Comparison of ENCODE assay signal across 8 cellular contexts in genomic region chr12:40107098-40107802, GRCh38. TPM values are rescaled to one million over a fixed set of nuclear protein-coding genes. Genes with fewer than 3 reads are reported as not detected.
A peak's percentile ranks its signal among the peaks of the same experiment; 100 is the strongest.
DNase-seq lines count a peak whose midpoint lies in the region; ATAC-seq and TF ChIP-seq lines count a peak whose summit lies in the region.

No MANE protein-coding gene starts in this region.

- POLR2A ChIA-PET in OCI-LY7 (lab: Charles Lee), result interaction anchor here (0.7 to 5.4 kb wide), 6 partner anchors 41 to 103 kb away, joined by 3 to 24 read pairs (median 4); no protein-coding TSS in a partner anchor
- POLR2A ChIA-PET in naive thymus-derived CD8-positive, alpha-beta T cell (lab: Charles Lee), result interaction anchor here (4.0 kb wide), 1 partner anchor 11 kb away, joined by 10 read pairs; no protein-coding TSS in a partner anchor

- H3K4me3 Mint-ChIP-seq in naive thymus-derived CD8-positive, alpha-beta T cell, result peak overlapping the region; percentile 81 to 97 (median 90)

- H3K9me3 ChIP-seq in OCI-LY7 (ENCODE audit: low read length) (no peaks in the 10 kb centered on the region), esophagus muscularis mucosa (no peaks in the 10 kb centered on the region)

- H3K4me3 ChIP-seq in OCI-LY7 (ENCODE audit: low read depth, low read length, poor library complexity, severe bottlenecking) (peak overlapping the region; percentile 96), esophagus muscularis mucosa (peak overlapping the region; percentile 80 to 99 (median 92))

- BruUV-seq in OCI-LY7 (replicated peaks; lab: Mats Ljungman, UMichigan), result no TSS peak

- intact Hi-C loops in OCI-LY7 (cut with micrococcal nuclease; ENCODE audit: unreplicated experiment) (loop anchor here (1.0 to 5.0 kb wide), 5 partner anchors 96 to 490 kb away; partner anchors contain the start of gene ABCD2), esophagus muscularis mucosa (cut with DNase I) (loop anchor here (1.0 to 5.0 kb wide), 2 partner anchors 96 to 345 kb away; no protein-coding TSS in a partner anchor)

- peak; percentile 93 for DNase-seq in COR-L47 (lab: John Stamatoyannopoulos, UW)
- DNase-seq in KG1 (lab: John Stamatoyannopoulos, UW), result peak; percentile 76
- peak; percentile 91 for DNase-seq in OCI-LY7 (ENCODE audit: low spot score)
- DNase-seq in activated T-cell treated with anti-CD3 and anti-CD28 coated beads for 4 hours, result peak; percentile 88
- DNase-seq in esophagus muscularis mucosa (ENCODE audit: extremely low spot score), result peak; percentile 98
- DNase-seq in naive thymus-derived CD8-positive, alpha-beta T cell, result peak; percentile 65 to 91 (median 84)
- peak; percentile 60 to 78 for DNase-seq in stimulated activated CD8-positive, alpha-beta memory T cell treated with anti-CD3 and anti-CD28 coated beads, Interleukin-7, amount 100 ng/mL, for 48 hours (ENCODE audit: extremely low read depth in 1 of 2, low read depth in 1 of 2)

- no peak for TF ChIP-seq EP300 in esophagus muscularis mucosa (IDR thresholded peaks at IDR 0.05)

- CTCF ChIA-PET in OCI-LY7 (lab: Charles Lee; ENCODE audit: unreplicated experiment), result interaction anchor here (2.1 kb wide), 1 partner anchor 96 kb away, joined by 7 read pairs; no protein-coding TSS in a partner anchor

- H3K4me1 ChIP-seq in OCI-LY7 (ENCODE audit: insufficient read depth, low read length, poor library complexity, severe bottlenecking), result peaks cover 39% of the 10 kb centered on the region
- H3K4me1 ChIP-seq in esophagus muscularis mucosa, result peaks cover 4 to 47% (median 44%) of the 10 kb centered on the region in 4 donors

- H3K36me3 Mint-ChIP-seq in naive thymus-derived CD8-positive, alpha-beta T cell, result no peaks in the 10 kb centered on the region

- H3K4me2 ChIP-seq in OCI-LY7 (ENCODE audit: low read length), result peak overlapping the region; percentile 89

- no peaks in the 10 kb centered on the region for H3K27me3 ChIP-seq in esophagus muscularis mucosa

- no peaks in the 10 kb centered on the region for H3K36me3 ChIP-seq in OCI-LY7 (ENCODE audit: insufficient read depth, low read length)
- H3K36me3 ChIP-seq in esophagus muscularis mucosa, result no peaks in the 10 kb centered on the region

- peaks cover 14 to 36% (median 34%) of the 10 kb centered on the region in 4 donors for H3K4me1 Mint-ChIP-seq in naive thymus-derived CD8-positive, alpha-beta T cell

- peaks cover 7% of the 10 kb centered on the region; the same call in 1 of the 2 replicates for H4K20me1 ChIP-seq in OCI-LY7 (ENCODE audit: insufficient read depth, low read length)

- peaks cover 5% of the 10 kb centered on the region; the same call in 1 of the 2 replicates for H3K79me2 ChIP-seq in OCI-LY7 (ENCODE audit: insufficient read depth, low read depth, low read length)

- no peak overlapping the region for H3K27ac ChIP-seq in OCI-LY7 (ENCODE audit: low read depth, low read length, poor library complexity, severe bottlenecking)
- peak overlapping the region; percentile 86 to 95 (median 90) for H3K27ac ChIP-seq in esophagus muscularis mucosa (replicated peaks in 1 of 4)

- peaks cover 0 to 6% (median 0%) of the 10 kb centered on the region in 5 donors for H3K27me3 Mint-ChIP-seq in naive thymus-derived CD8-positive, alpha-beta T cell

- TF ChIP-seq CTCF in OCI-LY7 (conservative IDR thresholded peaks at IDR 0.05; ENCODE audit: low read length) (peak; percentile 98), esophagus muscularis mucosa (IDR thresholded peaks at IDR 0.05) (peak; percentile 89 to 95 (median 92))

- 18% methylated on average over 19 of the region's 19 CpGs for WGBS in esophagus muscularis mucosa

- H3K9me2 ChIP-seq in OCI-LY7 (ENCODE audit: insufficient read depth, low read length), result no peaks in the 10 kb centered on the region

- no peak for TF ChIP-seq POLR2A in esophagus muscularis mucosa (IDR thresholded peaks at IDR 0.05; ENCODE audit: low read depth)

- peak; percentile 49 for ATAC-seq in GM21515 (IDR thresholded peaks at IDR 0.05; ENCODE audit: unreplicated experiment)
- ATAC-seq in naive thymus-derived CD8-positive, alpha-beta T cell, result peak; percentile 37 to 50

- H3K27ac Mint-ChIP-seq in naive thymus-derived CD8-positive, alpha-beta T cell, result peak overlapping the region; percentile 58 to 84 (median 75)

- H2AFZ ChIP-seq in OCI-LY7 (ENCODE audit: low read length), result peak overlapping the region; percentile 74; the same call in 1 of the 2 replicates

- no peaks in the 10 kb centered on the region for H3K9me3 Mint-ChIP-seq in naive thymus-derived CD8-positive, alpha-beta T cell

RNA-seq across cellular contexts. Expression of gene SLC2A13, which starts 1.4 kb away (rescaled TPM):
- 14.1 and 16.5 TPM in 2 replicates for total RNA-seq in OCI-LY7 (2014; rRNA removed; shearing (Covaris generic))
- total RNA-seq in OCI-LY7 (2022), result 12.4 and 13.3 TPM in 2 replicates
- total RNA-seq in esophagus muscularis mucosa, result 10 to 100 TPM; 19.6 to 25.7 (median 21.4) TPM
- total RNA-seq in naive thymus-derived CD8-positive, alpha-beta T cell, result 1 to 10 TPM; 7.3 to 7.6 TPM
- 1 to 10 TPM; 1.4 to 1.6 (median 1.6) TPM for polyA plus RNA-seq in naive thymus-derived CD8-positive, alpha-beta T cell
